In the genomic region with DNA sequence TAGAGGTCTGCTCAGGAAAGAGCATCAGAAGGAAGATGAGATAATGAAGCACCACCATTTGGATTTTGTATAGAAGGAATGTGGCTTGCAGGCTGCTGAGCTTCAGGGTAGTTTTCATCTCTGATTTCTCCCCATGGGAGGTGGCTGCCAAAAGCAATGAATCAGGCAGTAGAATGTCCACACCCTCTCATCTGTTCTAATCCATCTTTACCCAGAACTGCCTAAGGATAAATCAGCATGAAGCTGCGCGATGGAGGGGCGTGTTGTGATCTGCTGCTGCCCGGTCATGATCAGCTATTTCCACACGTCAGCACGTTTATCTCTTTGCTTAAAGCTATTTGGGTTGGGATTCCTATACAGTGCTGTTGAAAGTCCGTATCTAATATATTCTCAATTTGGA, we compare ENCODE assay signal across 21 cellular contexts.
DNase-seq lines count a peak whose midpoint lies in the region; ATAC-seq, FAIRE-seq and TF ChIP-seq lines count a peak whose summit lies in the region.
"Had no signal": no experiment of that assay in that cellular context is flagged by ENCODE, and none has a peak within 500 bp of the region (broad histone marks: within the 10 kb centered on the region; RNA-seq: fewer than 3 reads in every experiment).

No MANE protein-coding gene starts in this region.

- H3K36me3 ChIP-seq in RWPE2 (ENCODE audit: low read depth) (no peaks in the 10 kb centered on the region), esophagus muscularis mucosa (no peaks in the 10 kb centered on the region), trophoblast cell (ENCODE audit: control insufficient read depth in 1 of 2, insufficient read depth in 2 of 2, low read length in 2 of 2) (no peaks in the 10 kb centered on the region)
- H3K36me3 ChIP-seq: MG63, SJSA1 had no signal

- no peak overlapping the region for H3K23ac ChIP-seq in trophoblast cell (ENCODE audit: low read length)

- no peak overlapping the region for H2BK12ac ChIP-seq in trophoblast cell (ENCODE audit: low read length)

- H3K79me1 ChIP-seq in trophoblast cell (ENCODE audit: low read length) = no peaks in the 10 kb centered on the region

- H3K18ac ChIP-seq in trophoblast cell (ENCODE audit: low read length) = no peak overlapping the region

- peak; percentile 91 for ATAC-seq in RWPE2 (ENCODE audit: low read depth)
- no peak for ATAC-seq in GM18873 (IDR thresholded peaks at IDR 0.05; ENCODE audit: low FRiP score, unreplicated experiment)
- ATAC-seq: Panc1 had no signal

- no peak overlapping the region for H3K27ac ChIP-seq in RWPE2 (ENCODE audit: poor library complexity, severe bottlenecking)
- H3K27ac ChIP-seq in esophagus muscularis mucosa (replicated peaks in 1 of 4) = no peak overlapping the region
- H3K27ac ChIP-seq in trophoblast cell (ENCODE audit: low read depth, low read length) = no peak overlapping the region
- H3K27ac ChIP-seq: SJSA1 had no signal

- H2BK5ac ChIP-seq in trophoblast cell (ENCODE audit: low read depth, low read length, poor library complexity) = no peak overlapping the region

- H3K4me1 ChIP-seq in RWPE2 (ENCODE audit: insufficient read depth, poor library complexity, severe bottlenecking) (peaks cover 7% of the 10 kb centered on the region), esophagus muscularis mucosa (no peaks in the 10 kb centered on the region), trophoblast cell (ENCODE audit: control insufficient read depth in 1 of 2, insufficient read depth in 2 of 2, low read length in 2 of 2) (no peaks in the 10 kb centered on the region)
- H3K4me1 ChIP-seq: SJSA1 had no signal

- no peak overlapping the region for H2BK120ac ChIP-seq in trophoblast cell (ENCODE audit: insufficient read depth, low read length, poor library complexity)

- H3K9ac ChIP-seq in trophoblast cell (ENCODE audit: low read length) = no peak overlapping the region

- no peak overlapping the region for H3K4me2 ChIP-seq in trophoblast cell (ENCODE audit: low read length)

- intact Hi-C loops in esophagus muscularis mucosa (cut with DNase I) = no loop called here

- H3K4me3 ChIP-seq in RWPE2 (ENCODE audit: severe bottlenecking) (no peak overlapping the region), esophagus muscularis mucosa (no peak overlapping the region), trophoblast cell (ENCODE audit: low read depth, low read length) (no peak overlapping the region)
- H3K4me3 ChIP-seq: MG63, SJSA1 had no signal

- no peaks in the 10 kb centered on the region for H3K27me3 ChIP-seq in RWPE2 (ENCODE audit: insufficient read depth, poor library complexity, severe bottlenecking)
- peaks cover 0 to 28% (median 0%) of the 10 kb centered on the region in 4 donors for H3K27me3 ChIP-seq in esophagus muscularis mucosa
- H3K27me3 ChIP-seq in trophoblast cell (ENCODE audit: insufficient read depth, low read length) = no peaks in the 10 kb centered on the region
- H3K27me3 ChIP-seq: MG63, SJSA1 had no signal

- no peak for TF ChIP-seq POLR2A in esophagus muscularis mucosa (IDR thresholded peaks at IDR 0.05; ENCODE audit: low read depth)

- H3K79me2 ChIP-seq in trophoblast cell (ENCODE audit: control insufficient read depth, insufficient read depth, low read length, poor library complexity) = no peaks in the 10 kb centered on the region

- TF ChIP-seq CTCF in RWPE2 (IDR thresholded peaks at IDR 0.05; ENCODE audit: poor library complexity, severe bottlenecking) (no peak), esophagus muscularis mucosa (IDR thresholded peaks at IDR 0.05) (no peak), D721Med (IDR thresholded peaks at IDR 0.05; ENCODE audit: insufficient read depth, missing control alignments) (no peak)

- TF ChIP-seq EP300 in esophagus muscularis mucosa (IDR thresholded peaks at IDR 0.05) = no peak

- H2AFZ ChIP-seq in trophoblast cell (ENCODE audit: insufficient read depth, low read length, poor library complexity) = no peak overlapping the region

- DNase-seq in Ammon's horn (ENCODE audit: low spot score) (peak; percentile 4), RWPE2 (ENCODE audit: low spot score) (no peak), esophagus muscularis mucosa (ENCODE audit: extremely low spot score) (peak; percentile 68), trophoblast cell (peak; percentile 2 to 15), D721Med (ENCODE audit: insufficient read length, low spot score) (no peak), glomerular visceral epithelial cell (ENCODE audit: extremely low spot score) (no peak)
- DNase-seq: DMS53, EL, Karpas-422, MG63, NCI-H1048, NCI-H1417 treated with DMSO at 0.1 percent for 48 hours, NCI-H1930, NCI-H226, NCI-H510A treated with DMSO at 0.1 percent for 48 hours, NCI-H774 had no signal

- H4K12ac ChIP-seq in trophoblast cell (ENCODE audit: low read depth, low read length) = no peak overlapping the region

- H3K4ac ChIP-seq in trophoblast cell (ENCODE audit: low read depth, low read length) = no peak overlapping the region

- no peak overlapping the region for H3K14ac ChIP-seq in trophoblast cell (ENCODE audit: low read length)

- H4K91ac ChIP-seq in trophoblast cell (ENCODE audit: low read depth, low read length) = no peak overlapping the region

- no peak overlapping the region for H2AK5ac ChIP-seq in trophoblast cell (ENCODE audit: low read length)

- WGBS in esophagus muscularis mucosa = 50% methylated on average over 7 of the region's 7 CpGs
- WGBS in trophoblast cell (ENCODE audit: extremely low coverage, insufficient coverage, insufficient read length) = no CpG with 5 or more reads among the region's 7 CpGs

- no peak overlapping the region for H4K8ac ChIP-seq in trophoblast cell (ENCODE audit: low read depth, low read length)

- no peak for FAIRE-seq in D721Med (lab: Jason Lieb, UNC)
- FAIRE-seq: A204.1, H54 had no signal

- H3K9me3 ChIP-seq in RWPE2 (ENCODE audit: severe bottlenecking) (no peaks in the 10 kb centered on the region), esophagus muscularis mucosa (no peaks in the 10 kb centered on the region), trophoblast cell (ENCODE audit: insufficient read depth, low read depth, low read length) (peaks cover 2% of the 10 kb centered on the region)
- H3K9me3 ChIP-seq: MG63, SJSA1 had no signal

Comparison
In these comparisons a context has a peak if more than half of its experiments do, and no peak if none do; other contexts are left out.
1. DNase-seq: peak in Ammon's horn (single experiment), esophagus muscularis mucosa (single experiment) and trophoblast cell (2 of 2); none in RWPE2 (single experiment), D721Med (single experiment) and glomerular visceral epithelial cell (single experiment).